6 cellular contexts compared by ENCODE assay signal in genomic region chr15:95981209-95981608, GRCh38.
"Had no signal": no experiment of that assay in that cellular context is flagged by ENCODE, and none has a peak within 500 bp of the region (broad histone marks: within the 10 kb centered on the region; RNA-seq: fewer than 3 reads in every experiment).

No MANE protein-coding gene starts in this region.

- FAIRE-seq: G401.6, GM12892, GM18507, GM19239 had no signal

- DNase-seq: GDM1, GF-D8 had no signal
